Comparison of ENCODE assay signal across 15 cellular contexts in genomic region chr15:77988386-77989301, GRCh38.
DNase-seq lines count a peak whose midpoint lies in the region; ATAC-seq and TF ChIP-seq lines count a peak whose summit lies in the region.
"Had no signal": no experiment of that assay in that cellular context is flagged by ENCODE, and none has a peak within 500 bp of the region (broad histone marks: within the 10 kb centered on the region; RNA-seq: fewer than 3 reads in every experiment).

No MANE protein-coding gene starts in this region.

- H3K36me3 ChIP-seq in RWPE2 (ENCODE audit: low read depth), result peaks cover 5% of the 10 kb centered on the region; the same call in 1 of the 2 replicates
- H3K36me3 ChIP-seq in mesenchymal stem cell (ENCODE audit: control insufficient read depth in 1 of 2, insufficient read depth in 2 of 2, low read depth in 1 of 2, low read length in 2 of 2), result peaks cover 0 to 31% of the 10 kb centered on the region in 2 experiments
- no peaks in the 10 kb centered on the region for H3K36me3 ChIP-seq in CD4-positive, alpha-beta memory T cell (ENCODE audit: insufficient read depth, low read length)
- H3K36me3 ChIP-seq: brain microvascular endothelial cell had no signal

- no peak overlapping the region for H3K23ac ChIP-seq in mesenchymal stem cell (ENCODE audit: low read length in 2 of 2)

- H3K18ac ChIP-seq in mesenchymal stem cell (ENCODE audit: low read depth in 1 of 2, low read length in 2 of 2), result peak overlapping the region in 1 of 2 experiments; percentile 35

- no peak overlapping the region for H2BK12ac ChIP-seq in mesenchymal stem cell (ENCODE audit: low read length in 2 of 2)

- H3K4me1 Mint-ChIP-seq in type B pancreatic cell (ENCODE audit: unreplicated experiment), result peaks cover 12% of the 10 kb centered on the region
- H3K4me1 Mint-ChIP-seq in CD4-positive, alpha-beta memory T cell, result peaks cover 10 to 26% (median 14%) of the 10 kb centered on the region in 4 donors

- H4K91ac ChIP-seq in mesenchymal stem cell (ENCODE audit: low read length), result peak overlapping the region; percentile 1

- H3K4me3 ChIP-seq in RWPE2 (ENCODE audit: severe bottlenecking), result no peak overlapping the region
- no peak overlapping the region for H3K4me3 ChIP-seq in mesenchymal stem cell (ENCODE audit: insufficient read depth in 1 of 2, low read depth in 1 of 2, low read length in 2 of 2)
- no peak overlapping the region for H3K4me3 ChIP-seq in CD4-positive, alpha-beta memory T cell (ENCODE audit: low read length in 2 of 2)
- H3K4me3 ChIP-seq: hepatocyte had no signal

- peaks cover 8% of the 10 kb centered on the region for H3K79me1 ChIP-seq in mesenchymal stem cell (replicated peaks; ENCODE audit: low read length, poor library complexity, severe bottlenecking)

- TF ChIP-seq CTCF in RWPE2 (IDR thresholded peaks at IDR 0.05; ENCODE audit: poor library complexity, severe bottlenecking) (no peak), type B pancreatic cell (conservative IDR thresholded peaks at IDR 0.05) (no peak)

- peak overlapping the region in 1 of 2 experiments; percentile 31 for H3K4ac ChIP-seq in mesenchymal stem cell (ENCODE audit: low read depth in 1 of 2, low read length in 2 of 2)

- no peaks in the 10 kb centered on the region for H3K27me3 Mint-ChIP-seq in type B pancreatic cell
- no peaks in the 10 kb centered on the region for H3K27me3 Mint-ChIP-seq in CD4-positive, alpha-beta memory T cell

- peak overlapping the region; percentile 57 for H2BK15ac ChIP-seq in mesenchymal stem cell (ENCODE audit: low read depth, poor library complexity, severe bottlenecking)

- H3K14ac ChIP-seq in mesenchymal stem cell (ENCODE audit: low read length in 2 of 2), result peak overlapping the region in 1 of 2 experiments; percentile 66

- ATAC-seq in Right ventricle myocardium superior (ENCODE audit: poor library complexity), result no peak
- no peak for ATAC-seq in Right ventricle myocardium inferior
- no peak for ATAC-seq in RWPE2 (ENCODE audit: low read depth)

- no peaks in the 10 kb centered on the region for H3K27me3 ChIP-seq in RWPE2 (ENCODE audit: insufficient read depth, poor library complexity, severe bottlenecking)
- peaks cover 0 to 20% of the 10 kb centered on the region in 2 experiments for H3K27me3 ChIP-seq in mesenchymal stem cell (ENCODE audit: control insufficient read depth in 1 of 2, insufficient read depth in 1 of 2, low read length in 2 of 2)
- H3K27me3 ChIP-seq in CD4-positive, alpha-beta memory T cell (ENCODE audit: insufficient read depth, low read length), result no peaks in the 10 kb centered on the region
- H3K27me3 ChIP-seq: brain microvascular endothelial cell, hepatocyte had no signal

- POLR2A ChIA-PET in CD4-positive, alpha-beta memory T cell (lab: Charles Lee; ENCODE audit: partially characterized antibody), result no interaction called here

- WGBS in mesenchymal stem cell, result 93% methylated on average over 29 of the region's 31 CpGs

- DNase-seq in Right ventricle myocardium superior, result peak; percentile 39
- no peak for DNase-seq in Right ventricle myocardium inferior (ENCODE audit: missing footprints)
- DNase-seq in RWPE2 (ENCODE audit: low spot score), result peak; percentile 67
- no peak for DNase-seq in mesenchymal stem cell
- DNase-seq in type B pancreatic cell (ENCODE audit: extremely low spot score, unreplicated experiment), result no peak
- DNase-seq in CD4-positive, alpha-beta memory T cell, result no peak
- DNase-seq in NCI-H1930 (lab: John Stamatoyannopoulos, UW), result no peak
- DNase-seq: activated CD8-positive, alpha-beta memory T cell treated with anti-CD3 and anti-CD28 coated beads for 24 hours; brain microvascular endothelial cell; effector CD4-positive, alpha-beta T cell; KG1; NCI-H1092 treated with DMSO at 0.1 percent for 48 hours; NCI-H2227 treated with DMSO at 0.1 percent for 48 hours; stimulated activated CD4-positive, alpha-beta T cell treated with anti-CD3 and anti-CD28 coated beads, Interleukin-12 subunit alpha, Interleukin-12 subunit beta, amount 100 ng/mL, for 4 hours had no signal

- no peak overlapping the region for H2BK5ac ChIP-seq in mesenchymal stem cell (ENCODE audit: low read depth, low read length, poor library complexity, severe bottlenecking)

- CTCF ChIA-PET in CD4-positive, alpha-beta memory T cell (lab: Charles Lee; ENCODE audit: partially characterized antibody), result no interaction called here

- H2BK120ac ChIP-seq in mesenchymal stem cell (ENCODE audit: low read depth, low read length), result no peak overlapping the region

- no peaks in the 10 kb centered on the region for H3K9me3 Mint-ChIP-seq in type B pancreatic cell
- H3K9me3 Mint-ChIP-seq in CD4-positive, alpha-beta memory T cell, result peaks cover 0 to 7% (median 0%) of the 10 kb centered on the region in 8 donors

- H4K8ac ChIP-seq in mesenchymal stem cell (ENCODE audit: low read length), result no peak overlapping the region

- H3K4me1 ChIP-seq in RWPE2 (ENCODE audit: insufficient read depth, poor library complexity, severe bottlenecking) (peaks cover 8% of the 10 kb centered on the region), mesenchymal stem cell (ENCODE audit: control insufficient read depth, insufficient read depth, low read depth, low read length) (peaks cover 64% of the 10 kb centered on the region)
- peaks cover 13% of the 10 kb centered on the region for H3K4me1 ChIP-seq in CD4-positive, alpha-beta memory T cell (ENCODE audit: insufficient read depth, low read length)

- H3K4me3 Mint-ChIP-seq in type B pancreatic cell, result peak overlapping the region; percentile 46
- peak overlapping the region in 1 of 8 donors; percentile 43 for H3K4me3 Mint-ChIP-seq in CD4-positive, alpha-beta memory T cell

- no peak overlapping the region for H3K4me2 ChIP-seq in mesenchymal stem cell (ENCODE audit: low read length, poor library complexity, severe bottlenecking)
- H3K4me2 ChIP-seq: hepatocyte had no signal

- H3K27ac ChIP-seq in RWPE2 (ENCODE audit: poor library complexity, severe bottlenecking), result no peak overlapping the region
- no peak overlapping the region for H3K27ac ChIP-seq in mesenchymal stem cell (ENCODE audit: low read length, poor library complexity, severe bottlenecking)
- H3K27ac ChIP-seq in CD4-positive, alpha-beta memory T cell (ENCODE audit: low read depth, low read length), result no peak overlapping the region
- H3K27ac ChIP-seq: brain microvascular endothelial cell, hepatocyte had no signal

- no peaks in the 10 kb centered on the region for H3K36me3 Mint-ChIP-seq in type B pancreatic cell
- H3K36me3 Mint-ChIP-seq in CD4-positive, alpha-beta memory T cell, result peaks cover 0 to 7% of the 10 kb centered on the region in 2 donors

- intact Hi-C loops in Right ventricle myocardium superior (cut with DNase I) (no loop called here), Right ventricle myocardium inferior (cut with DNase I) (no loop called here)
- intact Hi-C loops in CD4-positive, alpha-beta memory T cell (cut with micrococcal nuclease), result no loop called here

- H3K9ac ChIP-seq in mesenchymal stem cell (ENCODE audit: low read length), result no peak overlapping the region

- H3K9me3 ChIP-seq in RWPE2 (ENCODE audit: severe bottlenecking) (no peaks in the 10 kb centered on the region), mesenchymal stem cell (ENCODE audit: control insufficient read depth, low read length) (no peaks in the 10 kb centered on the region)
- H3K9me3 ChIP-seq in CD4-positive, alpha-beta memory T cell (ENCODE audit: control insufficient read depth in 1 of 2, low read length in 2 of 2), result no peaks in the 10 kb centered on the region

- H2AFZ ChIP-seq in mesenchymal stem cell (ENCODE audit: low read depth, low read length), result no peak overlapping the region
- H2AFZ ChIP-seq: hepatocyte had no signal

- no peak overlapping the region for H3K27ac Mint-ChIP-seq in type B pancreatic cell
- H3K27ac Mint-ChIP-seq in CD4-positive, alpha-beta memory T cell, result peak overlapping the region in 3 of 7 donors; percentile 49 to 62 (median 59)

- peak overlapping the region; percentile 58 for H2AK5ac ChIP-seq in mesenchymal stem cell (ENCODE audit: low read length, severe bottlenecking)

Comparison
In these comparisons a context has a peak if more than half of its experiments do, and no peak if none do; other contexts are left out.
1. DNase-seq: peak in Right ventricle myocardium superior (single experiment) and RWPE2 (single experiment); none in Right ventricle myocardium inferior (single experiment), mesenchymal stem cell (single experiment), type B pancreatic cell (single experiment), CD4-positive, alpha-beta memory T cell (0 of 5) and NCI-H1930 (0 of 2).